ENCODE assay signal across 10 cellular contexts in genomic region chr2:69781321-69782248, GRCh38. TPM values are rescaled to one million over a fixed set of nuclear protein-coding genes. Genes with fewer than 3 reads are reported as not detected.
DNase-seq lines count a peak whose midpoint lies in the region; ATAC-seq and TF ChIP-seq lines count a peak whose summit lies in the region.
"Had no signal": no experiment of that assay in that cellular context is flagged by ENCODE, and none has a peak within 500 bp of the region (broad histone marks: within the 10 kb centered on the region; RNA-seq: fewer than 3 reads in every experiment).

No MANE protein-coding gene starts in this region.

- TF ChIP-seq CTCF in GM12865 (IDR thresholded peaks at IDR 0.05; ENCODE audit: insufficient read depth, low read depth, low read length, missing control alignments): no peak
- TF ChIP-seq CTCF in lower lobe of right lung (IDR thresholded peaks at IDR 0.05): no peak

- peaks cover 27% of the 10 kb centered on the region for H3K36me3 ChIP-seq in lower lobe of right lung

- no peak overlapping the region for H3K4me3 Mint-ChIP-seq in activated CD4-positive, alpha-beta T cell treated with anti-CD3 and anti-CD28 coated beads, Interleukin-2, amount 10 ng/mL, durations not matched to agents 24 days and 14 days

- peak; percentile 68 for ATAC-seq in HG03342 (IDR thresholded peaks at IDR 0.05; ENCODE audit: unreplicated experiment)
- peak; percentile 88 to 95 for ATAC-seq in lower lobe of right lung
- ATAC-seq in HG02623 (IDR thresholded peaks at IDR 0.05; ENCODE audit: unreplicated experiment): no peak

- peak overlapping the region; percentile 37 for H3K27ac ChIP-seq in lower lobe of right lung

- intact Hi-C loops in lower lobe of right lung (cut with DNase I): no loop called here
- intact Hi-C loops in activated CD4-positive, alpha-beta T cell treated with anti-CD3 and anti-CD28 coated beads, Interleukin-2, amount 10 ng/mL, durations not matched to agents 24 days and 14 days (cut with micrococcal nuclease): no loop called here

- H3K4me1 ChIP-seq in lower lobe of right lung: peaks cover 40% of the 10 kb centered on the region

- no peak overlapping the region for H3K27ac Mint-ChIP-seq in activated CD4-positive, alpha-beta T cell treated with anti-CD3 and anti-CD28 coated beads, Interleukin-2, amount 10 ng/mL, durations not matched to agents 24 days and 14 days

- no peaks in the 10 kb centered on the region for H3K27me3 Mint-ChIP-seq in activated CD4-positive, alpha-beta T cell treated with anti-CD3 and anti-CD28 coated beads, Interleukin-2, amount 10 ng/mL, durations not matched to agents 24 days and 14 days

- peaks cover 16% of the 10 kb centered on the region for H3K36me3 Mint-ChIP-seq in activated CD4-positive, alpha-beta T cell treated with anti-CD3 and anti-CD28 coated beads, Interleukin-2, amount 10 ng/mL, durations not matched to agents 24 days and 14 days (ENCODE audit: low read depth)

- H3K4me3 ChIP-seq in GM12865 (ENCODE audit: low read depth, low read length) (no peak overlapping the region), lower lobe of right lung (no peak overlapping the region)

- H3K9me3 ChIP-seq in lower lobe of right lung: no peaks in the 10 kb centered on the region

- DNase-seq in GM12865 (ENCODE audit: low read depth) (peak; percentile 37), RPMI8226 (peak; percentile 32), lower lobe of right lung (no peak), nucleus accumbens (lab: John Stamatoyannopoulos, UW) (no peak), T1000 (lab: John Stamatoyannopoulos, UW) (no peak)
- no peak for DNase-seq in activated CD4-positive, alpha-beta T cell treated with anti-CD3 and anti-CD28 coated beads, Interleukin-2, amount 10 ng/mL, durations not matched to agents 24 days and 14 days
- DNase-seq: activated CD4-positive, alpha-beta T cell treated with anti-CD3 and anti-CD28 coated beads, Interleukin-2, amount 50 U/mL, for 4 hours; KG1 had no signal

- peaks cover 3% of the 10 kb centered on the region for H3K9me3 Mint-ChIP-seq in activated CD4-positive, alpha-beta T cell treated with anti-CD3 and anti-CD28 coated beads, Interleukin-2, amount 10 ng/mL, durations not matched to agents 24 days and 14 days

- H3K27me3 ChIP-seq in lower lobe of right lung (ENCODE audit: low read depth): no peaks in the 10 kb centered on the region

- peaks cover 9% of the 10 kb centered on the region for H3K4me1 Mint-ChIP-seq in activated CD4-positive, alpha-beta T cell treated with anti-CD3 and anti-CD28 coated beads, Interleukin-2, amount 10 ng/mL, durations not matched to agents 24 days and 14 days

RNA-seq across cellular contexts. Expression of gene ANXA4, which starts 39.7 kb away (rescaled TPM):
- total RNA-seq in lower lobe of right lung: 173 TPM
- total RNA-seq in activated CD4-positive, alpha-beta T cell treated with anti-CD3 and anti-CD28 coated beads, Interleukin-2, amount 10 ng/mL, durations not matched to agents 24 days and 14 days: 47.4 and 49.0 TPM in 2 replicates

RNA-seq across cellular contexts. Expression of gene GMCL1, which starts 47.9 kb away (rescaled TPM):
- 13.3 TPM for total RNA-seq in lower lobe of right lung
- 25.9 and 28.0 TPM in 2 replicates for total RNA-seq in activated CD4-positive, alpha-beta T cell treated with anti-CD3 and anti-CD28 coated beads, Interleukin-2, amount 10 ng/mL, durations not matched to agents 24 days and 14 days

Comparison
In these comparisons a context has a peak if more than half of its experiments do, and no peak if none do; other contexts are left out.
1. DNase-seq: peak in GM12865 (single experiment) and RPMI8226 (single experiment); none in lower lobe of right lung (single experiment), activated CD4-positive, alpha-beta T cell treated with anti-CD3 and anti-CD28 coated beads, Interleukin-2, amount 10 ng/mL, durations not matched to agents 24 days and 14 days (single experiment), nucleus accumbens (0 of 56) and T1000 (single experiment).